In genomic region chr2:181764095-181764963, GRCh38 we compare ENCODE assay signal across 1 cellular context.
TF ChIP-seq lines count a peak whose summit lies in the region.

No MANE protein-coding gene starts in this region.

TF ChIP-seq in K562, 482 proteins besides CTCF, POLR2A, EP300 and RAD21 (continued from another document and continues in another):
- TF ChIP-seq ZBTB26 (CRISPR knock-in tag; IDR thresholded peaks at IDR 0.05): no peak
- 0 out of 2 replicates have a peak, but pooled peaks have one; percentile 58 for TF ChIP-seq SMARCE1 (IDR thresholded peaks at IDR 0.05)
- no peak for TF ChIP-seq MTF1 (CRISPR knock-in tag; IDR thresholded peaks at IDR 0.05; ENCODE audit: borderline replicate concordance)
- TF ChIP-seq SMAD1 (IDR thresholded peaks at IDR 0.05; ENCODE audit: low read depth, low read length, partially characterized antibody): no peak
- no peak for TF ChIP-seq CBX5 (IDR thresholded peaks at IDR 0.05; ENCODE audit: borderline replicate concordance, low read depth)
- no peak for TF ChIP-seq ZNF717 (CRISPR knock-in tag; IDR thresholded peaks at IDR 0.05)
- TF ChIP-seq ADNP (tag; IDR thresholded peaks at IDR 0.05): no peak
- TF ChIP-seq FOXK1 (CRISPR knock-in tag; IDR thresholded peaks at IDR 0.05; ENCODE audit: borderline replicate concordance): no peak
- TF ChIP-seq RREB1 (CRISPR knock-in tag; IDR thresholded peaks at IDR 0.05): 0 out of 2 replicates have a peak, but pooled peaks have one; percentile 55
- TF ChIP-seq ERF (CRISPR knock-in tag; IDR thresholded peaks at IDR 0.05): no peak
- TF ChIP-seq ARID3B (CRISPR knock-in tag; IDR thresholded peaks at IDR 0.05; ENCODE audit: borderline replicate concordance): no peak
- no peak for TF ChIP-seq CTCFL (IDR thresholded peaks at IDR 0.05; ENCODE audit: borderline replicate concordance, insufficient read depth, low read depth, low read length, poor library complexity, severe bottlenecking)
- peak; percentile 72 for TF ChIP-seq SMARCA4 (IDR thresholded peaks at IDR 0.05)
- no peak for TF ChIP-seq IRF9 (tag; IDR thresholded peaks at IDR 0.05)
- no peak for TF ChIP-seq SRSF7 (optimal IDR thresholded peaks at IDR 0.05; ENCODE audit: low read depth, low read length)
- no peak for TF ChIP-seq GTF2A2 (tag; IDR thresholded peaks at IDR 0.05)
- no peak for TF ChIP-seq CGGBP1 (CRISPR knock-in tag; IDR thresholded peaks at IDR 0.05)
- no peak for TF ChIP-seq C11orf30 (IDR thresholded peaks at IDR 0.05; ENCODE audit: low read depth)
- peak; percentile 93 for TF ChIP-seq CBFA2T3 (IDR thresholded peaks at IDR 0.05)
- TF ChIP-seq ZNF699 (CRISPR knock-in tag; IDR thresholded peaks at IDR 0.05; ENCODE audit: insufficient replicate concordance): no peak
- TF ChIP-seq GABPB2 (CRISPR knock-in tag; conservative IDR thresholded peaks at IDR 0.05): no peak
- TF ChIP-seq GABPA (tag; conservative IDR thresholded peaks at IDR 0.05; ENCODE audit: low read depth): no peak
- TF ChIP-seq MXD1 (CRISPR knock-in tag; IDR thresholded peaks at IDR 0.05; ENCODE audit: borderline replicate concordance, poor library complexity, severe bottlenecking): no peak
- TF ChIP-seq SMARCA5 (IDR thresholded peaks at IDR 0.05): no peak
- TF ChIP-seq ZNF431 (CRISPR knock-in tag; IDR thresholded peaks at IDR 0.05): no peak
- no peak for TF ChIP-seq MITF (IDR thresholded peaks at IDR 0.05)
- no peak for TF ChIP-seq BCOR (IDR thresholded peaks at IDR 0.05)
- TF ChIP-seq TRIM24 (IDR thresholded peaks at IDR 0.05): peak in 1 of 2 experiments; percentile 59; a peak in 1 of 4 replicates
- no peak for TF ChIP-seq BDP1 (IDR thresholded peaks at IDR 0.05; ENCODE audit: insufficient read depth, insufficient read length)
- TF ChIP-seq BHLHE40 (IDR thresholded peaks at IDR 0.05; ENCODE audit: low read length): 0 out of 2 replicates have a peak, but pooled peaks have one; percentile 32
- no peak for TF ChIP-seq SMC3 (conservative IDR thresholded peaks at IDR 0.05; ENCODE audit: insufficient read depth, low read depth, low read length)
- TF ChIP-seq MTA1 (IDR thresholded peaks at IDR 0.05; ENCODE audit: borderline replicate concordance): no peak
- TF ChIP-seq DMBX1 (CRISPR knock-in tag; IDR thresholded peaks at IDR 0.05; ENCODE audit: borderline replicate concordance): no peak
- TF ChIP-seq CREM (IDR thresholded peaks at IDR 0.05; ENCODE audit: low read depth): peak; percentile 64
- TF ChIP-seq MEF2D (tag; conservative IDR thresholded peaks at IDR 0.05; ENCODE audit: low read depth): no peak
- peak; percentile 88 for TF ChIP-seq CBFA2T2 (conservative IDR thresholded peaks at IDR 0.05)
- TF ChIP-seq TEAD1 (CRISPR knock-in tag; IDR thresholded peaks at IDR 0.05): 0 out of 4 replicates have a peak, but pooled peaks of 1 of the 2 experiments have one; percentile 30
- TF ChIP-seq ZNF75A (CRISPR knock-in tag; IDR thresholded peaks at IDR 0.05): no peak
- peak; percentile 87 for TF ChIP-seq NCOR1 (IDR thresholded peaks at IDR 0.05)
- TF ChIP-seq SIN3B (IDR thresholded peaks at IDR 0.05; ENCODE audit: low read depth): peak; percentile 15; the same call in 1 of the 2 replicates
- TF ChIP-seq OTX1 (CRISPR knock-in tag; IDR thresholded peaks at IDR 0.05): no peak
- peak; percentile 72 for TF ChIP-seq TCF3 (CRISPR knock-in tag; IDR thresholded peaks at IDR 0.05)
- no peak for TF ChIP-seq SREBF2 (CRISPR knock-in tag; IDR thresholded peaks at IDR 0.05)
- no peak for TF ChIP-seq CREB1 (IDR thresholded peaks at IDR 0.05)
- no peak for TF ChIP-seq CREB1 (CRISPR knock-in tag; IDR thresholded peaks at IDR 0.05)
- TF ChIP-seq THAP12 (CRISPR knock-in tag; IDR thresholded peaks at IDR 0.05): no peak
- TF ChIP-seq BRCA1 (IDR thresholded peaks at IDR 0.05): no peak
- no peak for TF ChIP-seq BRCA1 (CRISPR knock-in tag; IDR thresholded peaks at IDR 0.05)
- no peak for TF ChIP-seq HCFC1 (IDR thresholded peaks at IDR 0.05; ENCODE audit: low read depth, low read length)
- TF ChIP-seq VEZF1 (CRISPR knock-in tag; IDR thresholded peaks at IDR 0.05): 0 out of 2 replicates have a peak, but pooled peaks have one; percentile 49
- no peak for TF ChIP-seq ZNF511 (CRISPR knock-in tag; IDR thresholded peaks at IDR 0.05)
